In genomic region chr7:4202154-4202553, GRCh38 we compare ENCODE assay signal across 14 cellular contexts.
DNase-seq lines count a peak whose midpoint lies in the region; ATAC-seq and TF ChIP-seq lines count a peak whose summit lies in the region.
"Had no signal": no experiment of that assay in that cellular context is flagged by ENCODE, and none has a peak within 500 bp of the region (broad histone marks: within the 10 kb centered on the region; RNA-seq: fewer than 3 reads in every experiment).

No MANE protein-coding gene starts in this region.

- intact Hi-C loops in lower lobe of right lung (cut with DNase I): no loop called here

- no peaks in the 10 kb centered on the region for H3K9me2 ChIP-seq in SK-N-SH
- H3K9me2 ChIP-seq in GM23248 (ENCODE audit: insufficient read depth): no peaks in the 10 kb centered on the region

- no peak overlapping the region for H2AFZ ChIP-seq in SK-N-SH (ENCODE audit: low read depth)
- H2AFZ ChIP-seq in GM23248: no peak overlapping the region

- no peak for ATAC-seq in SK-N-SH treated with all-trans-retinoic acid at 6 μM for 48 hours
- no peak for ATAC-seq in lower lobe of right lung

- no peak for TF ChIP-seq RAD21 in SK-N-SH (IDR thresholded peaks at IDR 0.05; ENCODE audit: low read length)

- H3K79me2 ChIP-seq in SK-N-SH (ENCODE audit: insufficient read depth) (no peaks in the 10 kb centered on the region), GM23248 (ENCODE audit: insufficient read depth) (no peaks in the 10 kb centered on the region)

- peak; percentile 68 for DNase-seq in SK-N-SH
- peak; percentile 22 for DNase-seq in lower lobe of right lung
- no peak for DNase-seq in activated effector memory CD4-positive, alpha-beta T cell treated with Interleukin-2 at 50 U/mL for 16 hours
- DNase-seq in GM23248: no peak
- no peak for DNase-seq in caudate nucleus (lab: John Stamatoyannopoulos, UW)
- DNase-seq: CD4-positive, alpha-beta memory T cell; DMS153; DMS79; GDM1; GOT3 had no signal

- TF ChIP-seq CTCF in SK-N-SH (IDR thresholded peaks at IDR 0.05): no peak
- no peak for TF ChIP-seq CTCF in lower lobe of right lung (IDR thresholded peaks at IDR 0.05)

- no peaks in the 10 kb centered on the region for H4K20me1 ChIP-seq in SK-N-SH (ENCODE audit: insufficient read depth)
- no peaks in the 10 kb centered on the region for H4K20me1 ChIP-seq in GM23248 (ENCODE audit: insufficient read depth)
- H4K20me1 ChIP-seq: BLaER1 had no signal

- in situ Hi-C loops in GM23248 (cut with MboI): no loop called here

- no peaks in the 10 kb centered on the region for H3F3A ChIP-seq in SK-N-SH (replicated peaks; ENCODE audit: insufficient read depth)
- no peaks in the 10 kb centered on the region for H3F3A ChIP-seq in GM23248 (ENCODE audit: insufficient read depth)

- CTCF ChIA-PET in SK-N-SH (lab: Yijun Ruan, JAX): interaction anchor here (0.6 kb wide), 1 partner anchor 1483 kb away, joined by 3 read pairs; no protein-coding TSS in a partner anchor

- H3K9ac ChIP-seq in SK-N-SH (no peak overlapping the region), skeletal muscle satellite cell (ENCODE audit: low read depth, low read length) (no peak overlapping the region), GM23248 (no peak overlapping the region)
- H3K9ac ChIP-seq: BLaER1 had no signal

- TF ChIP-seq EP300 in SK-N-SH (IDR thresholded peaks at IDR 0.05; ENCODE audit: borderline replicate concordance in 1 of 2, low read depth in 1 of 2, low read length in 1 of 2): no peak

- H3K36me3 ChIP-seq in SK-N-SH (replicated peaks in 1 of 2; ENCODE audit: control insufficient read depth in 1 of 2, insufficient read depth in 2 of 2, low read length in 1 of 2): no peaks in the 10 kb centered on the region
- H3K36me3 ChIP-seq in lower lobe of right lung: no peaks in the 10 kb centered on the region
- H3K36me3 ChIP-seq in skeletal muscle satellite cell (ENCODE audit: insufficient read depth, low read length): no peaks in the 10 kb centered on the region
- H3K36me3 ChIP-seq in GM23248 (ENCODE audit: low read depth): no peaks in the 10 kb centered on the region
- H3K36me3 ChIP-seq: BLaER1 had no signal

- H3K4me1 ChIP-seq in SK-N-SH (ENCODE audit: control insufficient read depth in 1 of 2, insufficient read depth in 2 of 2, low read depth in 1 of 2, low read length in 1 of 2): peaks cover 0 to 20% of the 10 kb centered on the region in 2 experiments; a peak in 1 of 4 replicates
- H3K4me1 ChIP-seq in lower lobe of right lung: no peaks in the 10 kb centered on the region
- peaks cover 9% of the 10 kb centered on the region for H3K4me1 ChIP-seq in skeletal muscle satellite cell (ENCODE audit: control insufficient read depth, insufficient read depth, low read length)
- H3K4me1 ChIP-seq in GM23248 (ENCODE audit: insufficient read depth): no peaks in the 10 kb centered on the region
- H3K4me1 ChIP-seq: BLaER1 had no signal

- H3K27me3 ChIP-seq in SK-N-SH (ENCODE audit: insufficient read depth) (no peaks in the 10 kb centered on the region), lower lobe of right lung (ENCODE audit: low read depth) (no peaks in the 10 kb centered on the region), skeletal muscle satellite cell (ENCODE audit: control insufficient read depth, insufficient read depth, low read length) (no peaks in the 10 kb centered on the region), GM23248 (replicated peaks; ENCODE audit: insufficient read depth) (no peaks in the 10 kb centered on the region)
- H3K27me3 ChIP-seq: BLaER1 had no signal

- WGBS in SK-N-SH (ENCODE audit: low lambda C conversion rate): 48% methylated on average over 10 of the region's 10 CpGs
- 54 to 58% methylated on average over 9 to 10 of the region's 10 CpGs for WGBS in GM23248 (ENCODE audit: low coverage in 1 of 2, low lambda C conversion rate in 2 of 2, missing lambda C conversion rate in 2 of 2), 2 experiments

- H3K4me3 ChIP-seq in SK-N-SH (ENCODE audit: low read depth in 2 of 2, low read length in 1 of 2): no peak overlapping the region
- H3K4me3 ChIP-seq in lower lobe of right lung: no peak overlapping the region
- H3K4me3 ChIP-seq in skeletal muscle satellite cell (ENCODE audit: low read length): no peak overlapping the region
- H3K4me3 ChIP-seq in GM23248: no peak overlapping the region
- H3K4me3 ChIP-seq: BLaER1 had no signal

- H3K27ac ChIP-seq in SK-N-SH (ENCODE audit: low read depth in 2 of 2, low read length in 1 of 2) (peak overlapping the region in 1 of 2 experiments; percentile 45; a peak in 1 of 4 replicates), lower lobe of right lung (no peak overlapping the region), GM23248 (no peak overlapping the region), caudate nucleus (ENCODE audit: low read depth, low read length) (no peak overlapping the region)
- H3K27ac ChIP-seq: 22Rv1, BLaER1 had no signal

- POLR2A ChIA-PET in SK-N-SH (lab: Yijun Ruan, JAX): interaction anchor here (1.2 kb wide), 1 partner anchor 57 kb away, joined by 3 read pairs; no protein-coding TSS in a partner anchor

- H3K4me2 ChIP-seq in SK-N-SH: no peak overlapping the region
- peak overlapping the region; percentile 41 for H3K4me2 ChIP-seq in skeletal muscle satellite cell (ENCODE audit: low read length)
- H3K4me2 ChIP-seq in GM23248 (ENCODE audit: unreplicated experiment): no peak overlapping the region
- H3K4me2 ChIP-seq: BLaER1 had no signal

- H3K9me3 ChIP-seq in SK-N-SH: no peaks in the 10 kb centered on the region
- no peaks in the 10 kb centered on the region for H3K9me3 ChIP-seq in lower lobe of right lung
- no peaks in the 10 kb centered on the region for H3K9me3 ChIP-seq in skeletal muscle satellite cell (replicated peaks; ENCODE audit: low read length)
- no peaks in the 10 kb centered on the region for H3K9me3 ChIP-seq in GM23248 (ENCODE audit: low read depth)
- H3K9me3 ChIP-seq: BLaER1 had no signal

TF ChIP-seq in SK-N-SH, 30 proteins besides CTCF, POLR2A, EP300 and RAD21:
- TF ChIP-seq RXRA (IDR thresholded peaks at IDR 0.05; ENCODE audit: borderline replicate concordance, low read depth): no peak
- TF ChIP-seq REST (IDR thresholded peaks at IDR 0.05; ENCODE audit: low read depth, low read length): no peak
- no peak for TF ChIP-seq MXI1 (IDR thresholded peaks at IDR 0.05; ENCODE audit: low read depth, low read length)

TF ChIP-seq in SK-N-SH treated with all-trans-retinoic acid at 6 μM for 48 hours, 23 proteins besides CTCF, POLR2A, EP300 and RAD21 (continues in another document):
- TF ChIP-seq ZFP30 (CRISPR knock-in tag; IDR thresholded peaks at IDR 0.05) (no peak), CSRNP3 (CRISPR knock-in tag; IDR thresholded peaks at IDR 0.05) (no peak), PATZ1 (CRISPR knock-in tag; IDR thresholded peaks at IDR 0.05; ENCODE audit: borderline replicate concordance) (no peak), ZNF565 (CRISPR knock-in tag; conservative IDR thresholded peaks at IDR 0.05; ENCODE audit: low read depth) (no peak), TSHZ2 (CRISPR knock-in tag; IDR thresholded peaks at IDR 0.05) (no peak), RARB (CRISPR knock-in tag; IDR thresholded peaks at IDR 0.05) (no peak), TCF4 (CRISPR knock-in tag; IDR thresholded peaks at IDR 0.05; ENCODE audit: borderline replicate concordance) (no peak), GLIS3 (CRISPR knock-in tag; IDR thresholded peaks at IDR 0.05) (no peak)

Comparison
In these comparisons a context has a peak if more than half of its experiments do, and no peak if none do; other contexts are left out.
1. DNase-seq: peak in SK-N-SH (single experiment) and lower lobe of right lung (single experiment); none in activated effector memory CD4-positive, alpha-beta T cell treated with Interleukin-2 at 50 U/mL for 16 hours (single experiment), GM23248 (single experiment) and caudate nucleus (0 of 61).